Comparison of ENCODE assay signal across 1 cellular context in the genomic region with DNA sequence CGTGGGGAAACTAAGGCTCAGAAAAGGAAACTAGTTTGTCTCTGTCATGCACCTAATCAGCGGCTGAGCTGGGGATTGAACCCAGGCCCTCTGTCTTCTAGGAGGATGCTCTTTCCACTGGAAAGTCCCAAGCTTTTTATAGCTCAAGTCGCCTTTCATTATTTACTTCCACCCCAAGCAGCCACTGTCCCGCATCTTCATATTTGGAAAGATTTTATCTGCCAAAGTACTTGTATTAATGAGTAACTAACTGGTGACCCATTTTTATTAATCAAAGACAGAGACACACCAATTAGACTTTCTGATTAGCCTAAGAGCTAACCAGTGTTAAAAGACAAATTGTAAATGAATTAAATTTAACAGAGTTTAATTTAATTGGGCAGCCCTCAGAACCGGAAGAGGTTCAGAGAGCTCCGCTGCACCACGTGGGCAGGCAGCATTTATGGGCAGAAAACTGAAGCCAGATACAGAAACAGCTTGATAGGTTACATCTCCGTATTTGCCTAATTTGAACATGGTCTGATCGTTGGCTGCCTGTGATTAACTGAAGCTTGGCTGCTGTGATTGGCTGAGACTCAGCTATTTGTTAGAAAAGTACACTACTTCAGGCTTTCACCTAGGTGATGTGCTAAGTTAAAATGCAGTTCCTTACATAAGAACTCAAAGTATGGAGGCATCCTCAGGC.
TF ChIP-seq lines count a peak whose summit lies in the region.

No MANE protein-coding gene starts in this region.

TF ChIP-seq in GM23338, 12 proteins besides CTCF, POLR2A, EP300 and RAD21 (continued from another document):
- TF ChIP-seq, protein P1, sequence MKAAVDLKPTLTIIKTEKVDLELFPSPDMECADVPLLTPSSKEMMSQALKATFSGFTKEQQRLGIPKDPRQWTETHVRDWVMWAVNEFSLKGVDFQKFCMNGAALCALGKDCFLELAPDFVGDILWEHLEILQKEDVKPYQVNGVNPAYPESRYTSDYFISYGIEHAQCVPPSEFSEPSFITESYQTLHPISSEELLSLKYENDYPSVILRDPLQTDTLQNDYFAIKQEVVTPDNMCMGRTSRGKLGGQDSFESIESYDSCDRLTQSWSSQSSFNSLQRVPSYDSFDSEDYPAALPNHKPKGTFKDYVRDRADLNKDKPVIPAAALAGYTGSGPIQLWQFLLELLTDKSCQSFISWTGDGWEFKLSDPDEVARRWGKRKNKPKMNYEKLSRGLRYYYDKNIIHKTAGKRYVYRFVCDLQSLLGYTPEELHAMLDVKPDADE (IDR thresholded peaks at IDR 0.05), result no peak
- TF ChIP-seq, protein P2, sequence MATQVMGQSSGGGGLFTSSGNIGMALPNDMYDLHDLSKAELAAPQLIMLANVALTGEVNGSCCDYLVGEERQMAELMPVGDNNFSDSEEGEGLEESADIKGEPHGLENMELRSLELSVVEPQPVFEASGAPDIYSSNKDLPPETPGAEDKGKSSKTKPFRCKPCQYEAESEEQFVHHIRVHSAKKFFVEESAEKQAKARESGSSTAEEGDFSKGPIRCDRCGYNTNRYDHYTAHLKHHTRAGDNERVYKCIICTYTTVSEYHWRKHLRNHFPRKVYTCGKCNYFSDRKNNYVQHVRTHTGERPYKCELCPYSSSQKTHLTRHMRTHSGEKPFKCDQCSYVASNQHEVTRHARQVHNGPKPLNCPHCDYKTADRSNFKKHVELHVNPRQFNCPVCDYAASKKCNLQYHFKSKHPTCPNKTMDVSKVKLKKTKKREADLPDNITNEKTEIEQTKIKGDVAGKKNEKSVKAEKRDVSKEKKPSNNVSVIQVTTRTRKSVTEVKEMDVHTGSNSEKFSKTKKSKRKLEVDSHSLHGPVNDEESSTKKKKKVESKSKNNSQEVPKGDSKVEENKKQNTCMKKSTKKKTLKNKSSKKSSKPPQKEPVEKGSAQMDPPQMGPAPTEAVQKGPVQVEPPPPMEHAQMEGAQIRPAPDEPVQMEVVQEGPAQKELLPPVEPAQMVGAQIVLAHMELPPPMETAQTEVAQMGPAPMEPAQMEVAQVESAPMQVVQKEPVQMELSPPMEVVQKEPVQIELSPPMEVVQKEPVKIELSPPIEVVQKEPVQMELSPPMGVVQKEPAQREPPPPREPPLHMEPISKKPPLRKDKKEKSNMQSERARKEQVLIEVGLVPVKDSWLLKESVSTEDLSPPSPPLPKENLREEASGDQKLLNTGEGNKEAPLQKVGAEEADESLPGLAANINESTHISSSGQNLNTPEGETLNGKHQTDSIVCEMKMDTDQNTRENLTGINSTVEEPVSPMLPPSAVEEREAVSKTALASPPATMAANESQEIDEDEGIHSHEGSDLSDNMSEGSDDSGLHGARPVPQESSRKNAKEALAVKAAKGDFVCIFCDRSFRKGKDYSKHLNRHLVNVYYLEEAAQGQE (IDR thresholded peaks at IDR 0.05; ENCODE audit: unreplicated experiment), result no peak
